ENCODE assay signal across 23 cellular contexts in the genomic region with DNA sequence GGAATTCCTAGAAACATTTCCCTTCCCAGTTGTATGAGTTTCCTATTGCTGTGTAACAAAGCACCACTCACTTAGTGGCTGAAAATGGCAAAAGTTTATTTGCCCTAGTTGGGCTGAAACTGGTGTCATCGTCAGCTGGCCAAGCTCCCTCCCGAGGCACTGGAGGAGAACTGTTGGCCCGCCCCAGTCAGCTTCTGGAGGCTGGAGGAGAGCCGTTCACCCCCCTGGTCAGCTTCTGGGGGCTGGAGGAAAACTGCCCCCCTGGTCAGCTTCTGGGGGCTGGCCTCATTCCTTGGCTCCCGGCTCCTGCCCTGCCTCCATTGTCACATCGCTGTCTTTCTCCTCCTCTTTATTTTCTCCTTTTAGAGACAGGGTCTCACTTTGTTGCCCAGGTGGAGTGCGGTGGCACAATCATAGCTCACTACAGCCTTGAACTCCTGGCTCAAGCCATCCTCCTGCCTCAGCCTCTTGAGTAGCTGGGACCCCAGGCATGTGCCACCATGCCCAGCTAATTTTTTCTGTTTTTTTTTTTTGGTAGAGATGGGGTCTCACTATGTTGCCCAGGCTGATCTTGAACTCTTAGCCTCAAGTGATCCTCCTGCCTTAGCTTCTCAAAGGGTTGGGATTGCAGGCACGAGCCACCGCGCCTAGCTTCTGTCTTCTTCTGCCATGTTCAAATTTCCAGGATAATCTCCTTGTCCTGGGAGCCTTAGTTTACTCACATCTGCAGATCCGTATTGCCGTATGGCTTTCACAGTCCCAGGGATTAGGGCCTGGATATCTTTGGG. TPM values are rescaled to one million over a fixed set of nuclear protein-coding genes. Genes with fewer than 3 reads are reported as not detected.
A peak's percentile ranks its signal among the peaks of the same experiment; 100 is the strongest.
DNase-seq lines count a peak whose midpoint lies in the region; ATAC-seq, FAIRE-seq and TF ChIP-seq lines count a peak whose summit lies in the region.
"Had no signal": no experiment of that assay in that cellular context is flagged by ENCODE, and none has a peak within 500 bp of the region (broad histone marks: within the 10 kb centered on the region; RNA-seq: fewer than 3 reads in every experiment).

No MANE protein-coding gene starts in this region.

- POLR2A ChIA-PET in activated CD4-positive, alpha-beta T cell treated with anti-CD3 and anti-CD28 coated beads, Interleukin-2, amount 10 ng/mL, durations not matched to agents 7 days and 5 days (lab: Charles Lee) = no interaction called here

- ATAC-seq in right lobe of liver (no peak), GM18870 (IDR thresholded peaks at IDR 0.05; ENCODE audit: unreplicated experiment) (no peak)
- ATAC-seq: activated CD4-positive, alpha-beta T cell treated with anti-CD3 and anti-CD28 coated beads for 36 hours; naive thymus-derived CD4-positive, alpha-beta T cell; stimulated activated naive CD8-positive, alpha-beta T cell treated with anti-CD3 and anti-CD28 coated beads, Interleukin-15, amount 100 ng/mL, for 72 hours had no signal

- no peak for TF ChIP-seq POLR2A in right lobe of liver (IDR thresholded peaks at IDR 0.05)
- TF ChIP-seq POLR2A in GM12891 (IDR thresholded peaks at IDR 0.05; ENCODE audit: low read depth, low read length) = no peak

- no peaks in the 10 kb centered on the region for H3K9me3 ChIP-seq in right lobe of liver
- H3K9me3 ChIP-seq: BE2C, MG63, transverse colon had no signal

- CTCF ChIA-PET in activated CD4-positive, alpha-beta T cell treated with anti-CD3 and anti-CD28 coated beads, Interleukin-2, amount 10 ng/mL, durations not matched to agents 7 days and 5 days (lab: Charles Lee) = no interaction called here

- 89% methylated on average over 10 of the region's 12 CpGs for whole genome bisulfite sequencing in right lobe of liver (ENCODE audit: insufficient coverage, low coverage, low lambda C conversion rate, missing lambda C conversion rate)

- H3K27me3 ChIP-seq in right lobe of liver = no peaks in the 10 kb centered on the region
- H3K27me3 ChIP-seq: BE2C, dorsolateral prefrontal cortex, MG63, transverse colon had no signal

- intact Hi-C loops in right lobe of liver (cut with DNase I) = no loop called here

- no peaks in the 10 kb centered on the region for H3K36me3 Mint-ChIP-seq in activated CD4-positive, alpha-beta T cell treated with anti-CD3 and anti-CD28 coated beads, Interleukin-2, amount 10 ng/mL, durations not matched to agents 7 days and 5 days (ENCODE audit: low read depth)
- peaks cover 25% of the 10 kb centered on the region for H3K36me3 Mint-ChIP-seq in type B pancreatic cell

- H3K4me1 Mint-ChIP-seq in activated CD4-positive, alpha-beta T cell treated with anti-CD3 and anti-CD28 coated beads, Interleukin-2, amount 10 ng/mL, durations not matched to agents 7 days and 5 days = peaks cover 21% of the 10 kb centered on the region
- peaks cover 49% of the 10 kb centered on the region for H3K4me1 Mint-ChIP-seq in type B pancreatic cell (ENCODE audit: unreplicated experiment)

- FAIRE-seq in GM12891 (lab: Jason Lieb, UNC) = no peak

- no peak for DNase-seq in activated CD4-positive, alpha-beta T cell treated with anti-CD3 and anti-CD28 coated beads, Interleukin-2, amount 10 ng/mL, durations not matched to agents 7 days and 5 days
- no peak for DNase-seq in activated CD4-positive, alpha-beta T cell treated with anti-CD3 and anti-CD28 coated beads, Interleukin-2, amount 50 U/mL, for 1 hour
- peak; percentile 41 for DNase-seq in activated CD8-positive, alpha-beta memory T cell treated with anti-CD3 and anti-CD28 coated beads, Interleukin-2, amount 50 U/mL, for 48 hours
- peak; percentile 2 to 37 (median 23) for DNase-seq in right lobe of liver
- DNase-seq in type B pancreatic cell (ENCODE audit: extremely low spot score, unreplicated experiment) = peak; percentile 56
- DNase-seq in NCI-H2227 (lab: John Stamatoyannopoulos, UW; ENCODE audit: unreplicated experiment) = no peak
- no peak for DNase-seq in GM12891 (ENCODE audit: insufficient read length, low spot score)
- DNase-seq: activated CD4-positive, alpha-beta T cell treated with anti-CD3 and anti-CD28 coated beads for 36 hours; BE2C; caudate nucleus; foreskin melanocyte; MG63; NCI-H2171; NCI-H526 treated with DMSO at 0.1 percent for 48 hours; stimulated activated CD4-positive, alpha-beta T cell treated with anti-CD3 and anti-CD28 coated beads, Interleukin-2, amount 100 ng/mL, for 48 hours; stimulated activated naive CD8-positive, alpha-beta T cell treated with anti-CD3 and anti-CD28 coated beads, Interleukin-15, amount 100 ng/mL, for 72 hours; SW 1271; transverse colon had no signal

- H3K27ac ChIP-seq in right lobe of liver = no peak overlapping the region
- H3K27ac ChIP-seq: 22Rv1, transverse colon had no signal

- peaks cover 58% of the 10 kb centered on the region for H3K27me3 Mint-ChIP-seq in activated CD4-positive, alpha-beta T cell treated with anti-CD3 and anti-CD28 coated beads, Interleukin-2, amount 10 ng/mL, durations not matched to agents 7 days and 5 days
- peaks cover 3% of the 10 kb centered on the region for H3K27me3 Mint-ChIP-seq in type B pancreatic cell

- peaks cover 0 to 6% (median 3%) of the 10 kb centered on the region in 4 donors for H3K4me1 ChIP-seq in right lobe of liver
- H3K4me1 ChIP-seq: BE2C had no signal

- TF ChIP-seq CTCF in right lobe of liver (IDR thresholded peaks at IDR 0.05) (no peak), type B pancreatic cell (conservative IDR thresholded peaks at IDR 0.05) (no peak)

- no peak overlapping the region for H3K27ac Mint-ChIP-seq in activated CD4-positive, alpha-beta T cell treated with anti-CD3 and anti-CD28 coated beads, Interleukin-2, amount 10 ng/mL, durations not matched to agents 7 days and 5 days
- H3K27ac Mint-ChIP-seq in type B pancreatic cell = no peak overlapping the region
- H3K27ac Mint-ChIP-seq: activated CD4-positive, alpha-beta T cell treated with anti-CD3 and anti-CD28 coated beads for 36 hours; stimulated activated naive CD8-positive, alpha-beta T cell treated with anti-CD3 and anti-CD28 coated beads, Interleukin-15, amount 100 ng/mL, for 72 hours had no signal

- no peak overlapping the region for H3K4me3 ChIP-seq in right lobe of liver
- H3K4me3 ChIP-seq: dorsolateral prefrontal cortex, MG63, smooth muscle cell, transverse colon had no signal

- peak overlapping the region; percentile 13 for H3K4me3 Mint-ChIP-seq in activated CD4-positive, alpha-beta T cell treated with anti-CD3 and anti-CD28 coated beads, Interleukin-2, amount 10 ng/mL, durations not matched to agents 7 days and 5 days
- peak overlapping the region; percentile 60 for H3K4me3 Mint-ChIP-seq in type B pancreatic cell
- H3K4me3 Mint-ChIP-seq: activated CD4-positive, alpha-beta T cell treated with anti-CD3 and anti-CD28 coated beads for 36 hours; naive thymus-derived CD4-positive, alpha-beta T cell; stimulated activated naive CD8-positive, alpha-beta T cell treated with anti-CD3 and anti-CD28 coated beads, Interleukin-15, amount 100 ng/mL, for 72 hours had no signal

- no peaks in the 10 kb centered on the region for H3K9me3 Mint-ChIP-seq in activated CD4-positive, alpha-beta T cell treated with anti-CD3 and anti-CD28 coated beads, Interleukin-2, amount 10 ng/mL, durations not matched to agents 7 days and 5 days
- H3K9me3 Mint-ChIP-seq in type B pancreatic cell = peaks cover 5% of the 10 kb centered on the region

- no peaks in the 10 kb centered on the region for H3K36me3 ChIP-seq in right lobe of liver
- H3K36me3 ChIP-seq: BE2C, MG63, transverse colon had no signal

TF ChIP-seq in GM12891, 5 proteins besides CTCF, POLR2A, EP300 and RAD21:
- TF ChIP-seq POU2F2 (IDR thresholded peaks at IDR 0.05; ENCODE audit: low read depth, low read length) = no peak
- TF ChIP-seq SPI1 (IDR thresholded peaks at IDR 0.05; ENCODE audit: low read depth, low read length) = no peak
- TF ChIP-seq TAF1 (IDR thresholded peaks at IDR 0.05; ENCODE audit: low read depth, low read length) = no peak
- TF ChIP-seq POLR2AphosphoS5 (IDR thresholded peaks at IDR 0.05; ENCODE audit: low read depth, low read length) = no peak
- no peak for TF ChIP-seq PAX5 (IDR thresholded peaks at IDR 0.05; ENCODE audit: insufficient read depth, low read length, severe bottlenecking)
TF ChIP-seq in GM12891: peak in this region for 0.

RNA-seq across cellular contexts. Expression of a gene that starts 3.2 kb away (rescaled TPM):
- total RNA-seq in activated CD4-positive, alpha-beta T cell treated with anti-CD3 and anti-CD28 coated beads, Interleukin-2, amount 10 ng/mL, durations not matched to agents 7 days and 5 days = 10 to 100 TPM in 1 of 2 experiments, 1 to 10 TPM in 1; 9.7 to 10.9 TPM
- total RNA-seq in right lobe of liver = 10 to 100 TPM; 15.0 to 29.6 (median 22.1) TPM
- total RNA-seq in type B pancreatic cell (ENCODE audit: low replicate concordance) = 35.7 and 67.5 TPM in 2 replicates
- polyA plus RNA-seq in GM12891 (2012; ENCODE audit: low read depth, missing spikeins) = 3.9 TPM

RNA-seq across cellular contexts. Expression of a gene that starts 47.1 kb away (rescaled TPM):
- under 1 TPM; 0.87 to 0.94 TPM for total RNA-seq in activated CD4-positive, alpha-beta T cell treated with anti-CD3 and anti-CD28 coated beads, Interleukin-2, amount 10 ng/mL, durations not matched to agents 7 days and 5 days
- under 1 TPM in 5 of 6 experiments, not detected in 1; 0.46 to 0.84 (median 0.64) TPM for total RNA-seq in right lobe of liver
- 1.4 TPM in 2 replicates for total RNA-seq in type B pancreatic cell (ENCODE audit: low replicate concordance)
- polyA plus RNA-seq in GM12891 (2012; ENCODE audit: low read depth, missing spikeins) = 1.1 TPM
- polyA plus RNA-seq: naive thymus-derived CD4-positive, alpha-beta T cell had no signal

Comparison
In these comparisons a context has a peak if more than half of its experiments do, and no peak if none do; other contexts are left out.
1. DNase-seq: peak in activated CD8-positive, alpha-beta memory T cell treated with anti-CD3 and anti-CD28 coated beads, Interleukin-2, amount 50 U/mL, for 48 hours (single experiment), right lobe of liver (3 of 3) and type B pancreatic cell (single experiment); none in activated CD4-positive, alpha-beta T cell treated with anti-CD3 and anti-CD28 coated beads, Interleukin-2, amount 10 ng/mL, durations not matched to agents 7 days and 5 days (single experiment), activated CD4-positive, alpha-beta T cell treated with anti-CD3 and anti-CD28 coated beads, Interleukin-2, amount 50 U/mL, for 1 hour (single experiment), NCI-H2227 (single experiment) and GM12891 (single experiment).